8 cellular contexts compared by ENCODE assay signal in genomic region chr4:153433753-153434105, GRCh38. TPM values are rescaled to one million over a fixed set of nuclear protein-coding genes. Genes with fewer than 3 reads are reported as not detected.
A peak's percentile ranks its signal among the peaks of the same experiment; 100 is the strongest.
DNase-seq lines count a peak whose midpoint lies in the region; ATAC-seq and TF ChIP-seq lines count a peak whose summit lies in the region.

No MANE protein-coding gene starts in this region.

- H3K27me3 ChIP-seq in HL-60 (ENCODE audit: insufficient read depth, poor library complexity, severe bottlenecking) (no peaks in the 10 kb centered on the region), mammary epithelial cell (ENCODE audit: insufficient read depth, low read length) (no peaks in the 10 kb centered on the region), tibial artery (no peaks in the 10 kb centered on the region)

- H3K9me3 ChIP-seq in mammary epithelial cell (replicated peaks; ENCODE audit: insufficient read depth, low read length), result no peaks in the 10 kb centered on the region
- H3K9me3 ChIP-seq in tibial artery, result no peaks in the 10 kb centered on the region

- TF ChIP-seq CTCF in HL-60 (IDR thresholded peaks at IDR 0.05; ENCODE audit: insufficient read depth, low read length) (no peak), mammary epithelial cell (conservative IDR thresholded peaks at IDR 0.05 in 1 of 2, IDR thresholded peaks at IDR 0.05 in 1 of 2; ENCODE audit: extremely low read depth in 1 of 2, insufficient read depth in 1 of 2, low read depth in 1 of 2, low read length in 2 of 2) (no peak), tibial artery (IDR thresholded peaks at IDR 0.05) (no peak)

- intact Hi-C loops in mammary epithelial cell (cut with micrococcal nuclease) (loop anchor here (1.0 to 2.0 kb wide), 5 partner anchors 33 to 315 kb away; partner anchors contain the start of genes MND1 and TMEM131L), tibial artery (cut with DNase I; ENCODE audit: low total_unique reads) (no loop called here)

- H3K27ac Mint-ChIP-seq in activated naive CD4-positive, alpha-beta T cell treated with anti-CD3 and anti-CD28 coated beads, Interleukin-2, amount 50 U/mL, for 24 hours, result peak overlapping the region; percentile 98

- H3K9ac ChIP-seq in mammary epithelial cell (ENCODE audit: insufficient read depth, low read length), result no peak overlapping the region

- H3K4me2 ChIP-seq in mammary epithelial cell (ENCODE audit: insufficient read depth, low read depth, low read length), result peak overlapping the region; percentile 69

- no peaks in the 10 kb centered on the region for H3K27me3 Mint-ChIP-seq in activated naive CD4-positive, alpha-beta T cell treated with anti-CD3 and anti-CD28 coated beads, Interleukin-2, amount 50 U/mL, for 24 hours

- H3K27ac ChIP-seq in HL-60 (replicated peaks) (peak overlapping the region; percentile 59; the same call in 1 of the 2 replicates), mammary epithelial cell (ENCODE audit: insufficient read depth, low read depth, low read length) (peak overlapping the region; percentile 52), tibial artery (peak overlapping the region; percentile 29 to 79)

- H3K79me2 ChIP-seq in mammary epithelial cell (ENCODE audit: insufficient read depth, low read length), result no peaks in the 10 kb centered on the region

- no peak for ATAC-seq in HG02763 (IDR thresholded peaks at IDR 0.05; ENCODE audit: unreplicated experiment)

- dilution Hi-C loops in mammary epithelial cell (cut with HindIII; ENCODE audit: low sequenced_read_pairs), result no loop called here

- H3K4me3 ChIP-seq in HL-60 (replicated peaks; ENCODE audit: insufficient read depth, low read length) (peak overlapping the region; percentile 25), mammary epithelial cell (replicated peaks in 1 of 3; ENCODE audit: insufficient read depth in 1 of 3, low read depth in 2 of 3, low read length in 3 of 3) (no peak overlapping the region), tibial artery (no peak overlapping the region)

- CTCF ChIA-PET in mammary epithelial cell (lab: Charles Lee; ENCODE audit: low non-redundant PET), result interaction anchor here (1.2 kb wide), 1 partner anchor 140 kb away, joined by 12 read pairs; no protein-coding TSS in a partner anchor

- H4K20me1 ChIP-seq in mammary epithelial cell (ENCODE audit: insufficient read depth, low read length), result no peaks in the 10 kb centered on the region

- no peaks in the 10 kb centered on the region for H3K36me3 Mint-ChIP-seq in activated naive CD4-positive, alpha-beta T cell treated with anti-CD3 and anti-CD28 coated beads, Interleukin-2, amount 50 U/mL, for 24 hours

- H3K4me1 Mint-ChIP-seq in activated naive CD4-positive, alpha-beta T cell treated with anti-CD3 and anti-CD28 coated beads, Interleukin-2, amount 50 U/mL, for 24 hours, result peaks cover 77% of the 10 kb centered on the region

- DNase-seq in activated naive CD4-positive, alpha-beta T cell (lab: John Stamatoyannopoulos, UW), result no peak
- DNase-seq in HL-60 (ENCODE audit: low read depth in 1 of 2, low spot score in 1 of 2) (no peak), mammary epithelial cell (no peak), tibial artery (no peak), ecto neural progenitor cell (ENCODE audit: low spot score) (no peak), middle frontal gyrus (ENCODE audit: extremely low spot score, low spot score) (no peak)

- BruUV-seq in mammary epithelial cell (replicated peaks; lab: Mats Ljungman, UMichigan), result no TSS peak

- H2AFZ ChIP-seq in mammary epithelial cell (ENCODE audit: low read depth, low read length), result peak overlapping the region; percentile 86

- peak overlapping the region; percentile 93 for H3K4me3 Mint-ChIP-seq in activated naive CD4-positive, alpha-beta T cell treated with anti-CD3 and anti-CD28 coated beads, Interleukin-2, amount 50 U/mL, for 24 hours

- H3K9me3 Mint-ChIP-seq in activated naive CD4-positive, alpha-beta T cell treated with anti-CD3 and anti-CD28 coated beads, Interleukin-2, amount 50 U/mL, for 24 hours, result peaks cover 4% of the 10 kb centered on the region

- H3K36me3 ChIP-seq in mammary epithelial cell (ENCODE audit: insufficient read depth, low read length) (no peaks in the 10 kb centered on the region), tibial artery (no peaks in the 10 kb centered on the region)

- WGBS in mammary epithelial cell (ENCODE audit: low coverage, missing lambda C conversion rate), result 79% methylated on average over 3 of the region's 3 CpGs

- H3K4me1 ChIP-seq in mammary epithelial cell (ENCODE audit: insufficient read depth, low read length) (peaks cover 7% of the 10 kb centered on the region), tibial artery (peaks cover 0 to 38% (median 10%) of the 10 kb centered on the region in 4 donors)

- in situ Hi-C loops in mammary epithelial cell (cut with MboI; ENCODE audit: low sequenced_read_pairs in 2 of 2), result loop anchor here in 1 of 2 donors (10.0 kb wide), 1 partner anchor 141 kb away; no protein-coding TSS in a partner anchor

RNA-seq across cellular contexts. Expression of gene TMEM131L, which starts 32.4 kb away (rescaled TPM):
- total RNA-seq in mammary epithelial cell, result 10 to 100 TPM; 17.4 to 33.8 TPM
- polyA plus RNA-seq in mammary epithelial cell, result 8.6 TPM
- 24.3 TPM for polyA minus RNA-seq in mammary epithelial cell
